ENCODE assay signal across 10 cellular contexts in the genomic region with DNA sequence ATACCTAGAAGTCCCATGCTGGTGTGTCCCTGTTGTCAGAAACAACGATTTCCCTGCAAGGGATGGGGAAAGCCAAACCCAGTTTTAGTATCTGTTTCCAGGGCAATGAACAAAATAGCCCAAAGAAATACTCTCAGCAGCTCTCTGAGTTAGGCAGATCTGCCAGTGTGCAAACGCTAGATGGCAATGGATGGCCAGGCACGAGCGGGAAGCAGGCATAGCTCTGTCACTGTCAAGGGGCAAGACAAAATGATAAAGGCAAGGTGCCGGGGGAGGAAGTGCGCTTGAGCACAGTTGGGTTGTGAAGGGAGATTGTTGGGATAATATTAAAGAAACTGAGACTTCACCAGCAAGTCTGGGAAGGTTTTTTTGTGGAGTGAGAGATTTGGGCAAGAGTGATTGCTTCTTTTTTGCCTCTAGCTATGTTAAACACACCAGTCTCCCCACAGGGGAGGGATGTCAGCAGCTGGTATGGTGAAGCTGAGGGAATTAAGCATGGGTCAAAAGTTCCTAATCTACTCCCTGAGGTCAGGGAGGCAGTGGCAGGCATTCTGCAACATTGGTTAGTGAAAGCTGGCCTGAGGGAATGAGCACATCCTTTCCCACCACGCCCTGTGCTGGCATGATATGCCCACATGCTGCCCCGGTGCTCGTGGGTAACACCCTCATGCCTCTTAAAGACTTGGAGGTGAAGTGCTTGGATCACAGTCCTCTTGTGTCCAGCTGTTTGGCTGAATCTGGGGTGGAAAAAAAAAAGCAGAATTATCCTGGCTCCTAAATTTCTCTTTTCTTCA.
DNase-seq lines count a peak whose midpoint lies in the region; ATAC-seq and TF ChIP-seq lines count a peak whose summit lies in the region.
"Had no signal": no experiment of that assay in that cellular context is flagged by ENCODE, and none has a peak within 500 bp of the region (broad histone marks: within the 10 kb centered on the region; RNA-seq: fewer than 3 reads in every experiment).

No MANE protein-coding gene starts in this region.

- DNase-seq in AG04449 (ENCODE audit: low read depth, low spot score): no peak
- DNase-seq in WTC11 (ENCODE audit: low spot score): peak; percentile 25
- peak; percentile 47 for DNase-seq in islet precursor cell
- DNase-seq in NCI-H510A (lab: John Stamatoyannopoulos, UW): no peak
- DNase-seq in NCI-H1092 treated with DMSO at 0.1 percent for 48 hours (lab: John Stamatoyannopoulos, UW): no peak
- DNase-seq in coronary artery (ENCODE audit: low spot score): no peak

- POLR2A ChIA-PET in AG04449 (lab: Yijun Ruan, JAX): no interaction called here
- POLR2A ChIA-PET in WTC11 (lab: Charles Lee): no interaction called here

- TF ChIP-seq CTCF in AG04449 (IDR thresholded peaks at IDR 0.05; ENCODE audit: insufficient read depth, low read length, missing control alignments) (peak; percentile 44), WTC11 (IDR thresholded peaks at IDR 0.05) (no peak), coronary artery (IDR thresholded peaks at IDR 0.05) (no peak)

- peaks cover 17% of the 10 kb centered on the region for H3K4me1 Mint-ChIP-seq in WTC11

- peak; percentile 77 for ATAC-seq in GM19043 (IDR thresholded peaks at IDR 0.05; ENCODE audit: low read depth, unreplicated experiment)
- ATAC-seq in HG03460 (IDR thresholded peaks at IDR 0.05; ENCODE audit: unreplicated experiment): peak; percentile 77
- ATAC-seq in WTC11: peak; percentile 73
- ATAC-seq: activated T-cell treated with anti-CD3 and anti-CD28 coated beads, Interleukin-2, amount 50 U/mL, for 72 hours had no signal

- CTCF ChIA-PET in AG04449 (lab: Yijun Ruan, JAX): interaction anchor here (0.8 to 2.2 kb wide), 4 partner anchors 11 to 1993 kb away, joined by 3 to 13 read pairs (median 4); no protein-coding TSS in a partner anchor
- CTCF ChIA-PET in WTC11 (lab: Charles Lee): interaction anchor here (0.6 to 3.6 kb wide), 12 partner anchors 9 to 768 kb away, joined by 3 to 30 read pairs (median 4); no protein-coding TSS in a partner anchor

- H3K4me3 ChIP-seq in AG04449 (ENCODE audit: low read depth, low read length) (no peak overlapping the region), coronary artery (no peak overlapping the region)
- H3K4me3 ChIP-seq: skin epidermis had no signal

- H3K27ac ChIP-seq in coronary artery: no peak overlapping the region
- H3K27ac ChIP-seq: skin epidermis had no signal

- no peak overlapping the region for H3K4me3 Mint-ChIP-seq in WTC11
- H3K4me3 Mint-ChIP-seq: activated T-cell treated with anti-CD3 and anti-CD28 coated beads, Interleukin-2, amount 50 U/mL, for 72 hours had no signal

- no peaks in the 10 kb centered on the region for H3K9me3 Mint-ChIP-seq in WTC11
- H3K9me3 Mint-ChIP-seq: activated T-cell treated with anti-CD3 and anti-CD28 coated beads, Interleukin-2, amount 50 U/mL, for 72 hours had no signal

- H3K27me3 Mint-ChIP-seq in WTC11 (ENCODE audit: low read depth): no peaks in the 10 kb centered on the region

- H3K27ac Mint-ChIP-seq in WTC11: no peak overlapping the region
- H3K27ac Mint-ChIP-seq: activated T-cell treated with anti-CD3 and anti-CD28 coated beads, Interleukin-2, amount 50 U/mL, for 72 hours had no signal

- no peaks in the 10 kb centered on the region for H3K36me3 Mint-ChIP-seq in WTC11

TF ChIP-seq in WTC11, 78 proteins besides CTCF, POLR2A, EP300 and RAD21:
- TF ChIP-seq, protein P1, sequence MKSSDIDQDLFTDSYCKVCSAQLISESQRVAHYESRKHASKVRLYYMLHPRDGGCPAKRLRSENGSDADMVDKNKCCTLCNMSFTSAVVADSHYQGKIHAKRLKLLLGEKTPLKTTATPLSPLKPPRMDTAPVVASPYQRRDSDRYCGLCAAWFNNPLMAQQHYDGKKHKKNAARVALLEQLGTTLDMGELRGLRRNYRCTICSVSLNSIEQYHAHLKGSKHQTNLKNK (CRISPR knock-in tag; IDR thresholded peaks at IDR 0.05): no peak
- TF ChIP-seq, protein P2, sequence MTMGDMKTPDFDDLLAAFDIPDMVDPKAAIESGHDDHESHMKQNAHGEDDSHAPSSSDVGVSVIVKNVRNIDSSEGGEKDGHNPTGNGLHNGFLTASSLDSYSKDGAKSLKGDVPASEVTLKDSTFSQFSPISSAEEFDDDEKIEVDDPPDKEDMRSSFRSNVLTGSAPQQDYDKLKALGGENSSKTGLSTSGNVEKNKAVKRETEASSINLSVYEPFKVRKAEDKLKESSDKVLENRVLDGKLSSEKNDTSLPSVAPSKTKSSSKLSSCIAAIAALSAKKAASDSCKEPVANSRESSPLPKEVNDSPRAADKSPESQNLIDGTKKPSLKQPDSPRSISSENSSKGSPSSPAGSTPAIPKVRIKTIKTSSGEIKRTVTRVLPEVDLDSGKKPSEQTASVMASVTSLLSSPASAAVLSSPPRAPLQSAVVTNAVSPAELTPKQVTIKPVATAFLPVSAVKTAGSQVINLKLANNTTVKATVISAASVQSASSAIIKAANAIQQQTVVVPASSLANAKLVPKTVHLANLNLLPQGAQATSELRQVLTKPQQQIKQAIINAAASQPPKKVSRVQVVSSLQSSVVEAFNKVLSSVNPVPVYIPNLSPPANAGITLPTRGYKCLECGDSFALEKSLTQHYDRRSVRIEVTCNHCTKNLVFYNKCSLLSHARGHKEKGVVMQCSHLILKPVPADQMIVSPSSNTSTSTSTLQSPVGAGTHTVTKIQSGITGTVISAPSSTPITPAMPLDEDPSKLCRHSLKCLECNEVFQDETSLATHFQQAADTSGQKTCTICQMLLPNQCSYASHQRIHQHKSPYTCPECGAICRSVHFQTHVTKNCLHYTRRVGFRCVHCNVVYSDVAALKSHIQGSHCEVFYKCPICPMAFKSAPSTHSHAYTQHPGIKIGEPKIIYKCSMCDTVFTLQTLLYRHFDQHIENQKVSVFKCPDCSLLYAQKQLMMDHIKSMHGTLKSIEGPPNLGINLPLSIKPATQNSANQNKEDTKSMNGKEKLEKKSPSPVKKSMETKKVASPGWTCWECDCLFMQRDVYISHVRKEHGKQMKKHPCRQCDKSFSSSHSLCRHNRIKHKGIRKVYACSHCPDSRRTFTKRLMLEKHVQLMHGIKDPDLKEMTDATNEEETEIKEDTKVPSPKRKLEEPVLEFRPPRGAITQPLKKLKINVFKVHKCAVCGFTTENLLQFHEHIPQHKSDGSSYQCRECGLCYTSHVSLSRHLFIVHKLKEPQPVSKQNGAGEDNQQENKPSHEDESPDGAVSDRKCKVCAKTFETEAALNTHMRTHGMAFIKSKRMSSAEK (CRISPR knock-in tag; IDR thresholded peaks at IDR 0.05; ENCODE audit: borderline replicate concordance): no peak
- TF ChIP-seq, protein P3, sequence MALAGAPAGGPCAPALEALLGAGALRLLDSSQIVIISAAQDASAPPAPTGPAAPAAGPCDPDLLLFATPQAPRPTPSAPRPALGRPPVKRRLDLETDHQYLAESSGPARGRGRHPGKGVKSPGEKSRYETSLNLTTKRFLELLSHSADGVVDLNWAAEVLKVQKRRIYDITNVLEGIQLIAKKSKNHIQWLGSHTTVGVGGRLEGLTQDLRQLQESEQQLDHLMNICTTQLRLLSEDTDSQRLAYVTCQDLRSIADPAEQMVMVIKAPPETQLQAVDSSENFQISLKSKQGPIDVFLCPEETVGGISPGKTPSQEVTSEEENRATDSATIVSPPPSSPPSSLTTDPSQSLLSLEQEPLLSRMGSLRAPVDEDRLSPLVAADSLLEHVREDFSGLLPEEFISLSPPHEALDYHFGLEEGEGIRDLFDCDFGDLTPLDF (CRISPR knock-in tag; IDR thresholded peaks at IDR 0.05): no peak

Comparison
In these comparisons a context has a peak if more than half of its experiments do, and no peak if none do; other contexts are left out.
1. DNase-seq: peak in WTC11 (single experiment) and islet precursor cell (single experiment); none in AG04449 (single experiment), NCI-H510A (single experiment), NCI-H1092 treated with DMSO at 0.1 percent for 48 hours (single experiment) and coronary artery (single experiment).
2. Peak in every context shown above with its lines, with median percentiles within 50 percentile points of each other: ATAC-seq.